39 cellular contexts compared by ENCODE assay signal in the genomic region with DNA sequence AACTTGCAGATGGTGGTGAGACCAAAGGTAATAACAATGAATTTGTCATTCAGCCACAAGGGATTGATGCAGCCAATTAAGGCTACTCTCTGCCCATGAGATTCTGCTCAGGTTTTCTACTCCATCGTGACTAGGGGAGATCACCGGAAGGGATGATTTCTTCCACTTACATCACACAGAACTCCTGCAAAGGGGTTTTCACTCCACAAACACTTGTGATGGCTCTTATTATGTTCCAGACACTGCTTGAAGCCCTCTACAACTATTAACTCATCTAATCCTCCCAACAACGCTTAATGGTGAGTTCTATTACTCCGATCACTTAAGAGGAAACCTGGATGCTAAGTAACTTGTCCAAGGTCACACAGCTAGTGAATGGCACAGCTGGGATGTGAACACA. TPM values are rescaled to one million over a fixed set of nuclear protein-coding genes. Genes with fewer than 3 reads are reported as not detected.
"Had no signal": no experiment of that assay in that cellular context is flagged by ENCODE, and none has a peak within 500 bp of the region (broad histone marks: within the 10 kb centered on the region; RNA-seq: fewer than 3 reads in every experiment).

No MANE protein-coding gene starts in this region.

- H3K36me3 ChIP-seq: MG63 had no signal

- H3K9me3 ChIP-seq: MG63 had no signal

- H3K4me3 ChIP-seq: MG63 had no signal

- H3K27me3 ChIP-seq: MG63 had no signal

- DNase-seq: Karpas-422, Kasumi-1, MG63, MM.1S, MV-4-11, NCI-H1048, NCI-H1092, NCI-H1092 treated with DMSO at 0.1 percent for 48 hours, NCI-H1105, NCI-H1105 treated with DMSO at 0.1 percent for 48 hours, NCI-H1417, NCI-H1436, NCI-H1436 treated with DMSO at 0.1 percent for 48 hours, NCI-H146, NCI-H1694, NCI-H1694 treated with DMSO at 0.1 percent for 48 hours, NCI-H187, NCI-H187 treated with DMSO at 0.1 percent for 48 hours, NCI-H1930, NCI-H2029, NCI-H2029 treated with DMSO at 0.1 percent for 48 hours, NCI-H2081, NCI-H2081 treated with DMSO at 0.1 percent for 48 hours, NCI-H2107, NCI-H2171, NCI-H2171 treated with DMSO at 0.1 percent for 48 hours, NCI-H2227 treated with DMSO at 0.1 percent for 48 hours, NCI-H226, NCI-H345, NCI-H446, NCI-H446 treated with DMSO at 0.1 percent for 48 hours, NCI-H510A, NCI-H510A treated with DMSO at 0.1 percent for 48 hours, NCI-H524, NCI-H524 treated with DMSO at 0.1 percent for 48 hours had no signal

RNA-seq across cellular contexts. Expression of a gene that starts 55.9 kb away (rescaled TPM):
- total RNA-seq: LHCN-M2, M059J, MCF 10A, NCI-H460 had no signal
